Comparison of ENCODE assay signal across 21 cellular contexts in genomic region chr7:8105449-8106095, GRCh38.
DNase-seq lines count a peak whose midpoint lies in the region; ATAC-seq lines count a peak whose summit lies in the region.
"Had no signal": no experiment of that assay in that cellular context is flagged by ENCODE, and none has a peak within 500 bp of the region (broad histone marks: within the 10 kb centered on the region; RNA-seq: fewer than 3 reads in every experiment).

No MANE protein-coding gene starts in this region.

- peaks cover 18% of the 10 kb centered on the region for H3K9me3 Mint-ChIP-seq in activated T-cell treated with anti-CD3 and anti-CD28 coated beads, Interleukin-2, amount 50 U/mL, for 24 hours
- peaks cover 0 to 6% of the 10 kb centered on the region in 2 donors for H3K9me3 Mint-ChIP-seq in effector memory CD8-positive, alpha-beta T cell

- DNase-seq in activated T-cell treated with anti-CD3 and anti-CD28 coated beads, Interleukin-2, amount 50 U/mL, for 24 hours, result no peak
- no peak for DNase-seq in activated T-cell treated with anti-CD3 and anti-CD28 coated beads, Interleukin-2, amount 50 U/mL, for 1 hour
- DNase-seq in SK-MEL-5 (ENCODE audit: low read depth, low spot score) (peak; percentile 41), ACHN (no peak), iPS-NIHi11 (ENCODE audit: low spot score) (no peak), Right ventricle myocardium inferior (ENCODE audit: missing footprints) (no peak)
- DNase-seq in effector memory CD8-positive, alpha-beta T cell, result no peak
- DNase-seq in stimulated activated naive CD8-positive, alpha-beta T cell treated with anti-CD3 and anti-CD28 coated beads, Interleukin-15, Interleukin-2, amounts not matched to agents 100 U/mL and 50 U/mL, for 24 hours, result no peak
- DNase-seq: activated gamma-delta T cell, C1 segment of cervical spinal cord, caudate nucleus, DMS153, NCI-H1092, NCI-H2029, NCI-H345, uterus, WERI-Rb-1 had no signal

- in situ Hi-C loops in SK-MEL-5 (cut with HindIII; ENCODE audit: low pct_unique_long_range_greater_than_20kb, low sequenced_read_pairs), result no loop called here
- in situ Hi-C loops in ACHN (cut with HindIII; ENCODE audit: low pct_ligation_motif_present, low pct_unique_long_range_greater_than_20kb, low sequenced_read_pairs), result no loop called here

- H3K4me3 Mint-ChIP-seq in activated T-cell treated with anti-CD3 and anti-CD28 coated beads, Interleukin-2, amount 50 U/mL, for 24 hours, result no peak overlapping the region
- H3K4me3 Mint-ChIP-seq in effector memory CD8-positive, alpha-beta T cell, result no peak overlapping the region
- H3K4me3 Mint-ChIP-seq: neural progenitor cell had no signal

- ATAC-seq in effector memory CD8-positive, alpha-beta T cell (replicated peaks), result peak; percentile 64
- peak; percentile 84 for ATAC-seq in stimulated activated naive CD8-positive, alpha-beta T cell treated with anti-CD3 and anti-CD28 coated beads, Interleukin-15, Interleukin-2, amounts not matched to agents 100 U/mL and 50 U/mL, for 24 hours
- no peak for ATAC-seq in Right ventricle myocardium inferior
- ATAC-seq: HepG2, Panc1 had no signal

- no peaks in the 10 kb centered on the region for H3K27me3 Mint-ChIP-seq in activated T-cell treated with anti-CD3 and anti-CD28 coated beads, Interleukin-2, amount 50 U/mL, for 24 hours
- H3K27me3 Mint-ChIP-seq in effector memory CD8-positive, alpha-beta T cell, result no peaks in the 10 kb centered on the region
- H3K27me3 Mint-ChIP-seq: progenitor cell of endocrine pancreas had no signal

- intact Hi-C loops in Right ventricle myocardium inferior (cut with DNase I), result no loop called here

- H3K27ac Mint-ChIP-seq in activated T-cell treated with anti-CD3 and anti-CD28 coated beads, Interleukin-2, amount 50 U/mL, for 24 hours, result peak overlapping the region; percentile 18
- peak overlapping the region; percentile 84 to 89 for H3K27ac Mint-ChIP-seq in effector memory CD8-positive, alpha-beta T cell
- H3K27ac Mint-ChIP-seq: neural progenitor cell, progenitor cell of endocrine pancreas had no signal

- H3K36me3 Mint-ChIP-seq in activated T-cell treated with anti-CD3 and anti-CD28 coated beads, Interleukin-2, amount 50 U/mL, for 24 hours (ENCODE audit: low read depth), result peaks cover 5% of the 10 kb centered on the region
- H3K36me3 Mint-ChIP-seq in effector memory CD8-positive, alpha-beta T cell (ENCODE audit: insufficient read depth), result no peaks in the 10 kb centered on the region

- H3K4me1 Mint-ChIP-seq in activated T-cell treated with anti-CD3 and anti-CD28 coated beads, Interleukin-2, amount 50 U/mL, for 24 hours (ENCODE audit: low read depth), result peaks cover 32% of the 10 kb centered on the region
- peaks cover 24 to 25% of the 10 kb centered on the region in 2 donors for H3K4me1 Mint-ChIP-seq in effector memory CD8-positive, alpha-beta T cell (ENCODE audit: low read depth in 2 of 2)
